1 cellular context compared by ENCODE assay signal in genomic region chr1:56688522-56689026, GRCh38.
TF ChIP-seq lines count a peak whose summit lies in the region.

No MANE protein-coding gene starts in this region.

TF ChIP-seq in GM23338, 12 proteins besides CTCF, POLR2A, EP300 and RAD21 (continued from another document):
- TF ChIP-seq ETS1 (IDR thresholded peaks at IDR 0.05), result no peak
- TF ChIP-seq ZNF331 (CRISPR knock-in tag; IDR thresholded peaks at IDR 0.05; ENCODE audit: low read depth), result no peak
- TF ChIP-seq ZNF114 (CRISPR knock-in tag; IDR thresholded peaks at IDR 0.05), result no peak
- TF ChIP-seq EZH2phosphoT487 (IDR thresholded peaks at IDR 0.05; ENCODE audit: unreplicated experiment), result no peak
- TF ChIP-seq CREB1 (CRISPR knock-in tag; IDR thresholded peaks at IDR 0.05; ENCODE audit: low read depth), result no peak
- no peak for TF ChIP-seq JUNB (IDR thresholded peaks at IDR 0.05; ENCODE audit: unreplicated experiment)
- TF ChIP-seq EZH2 (IDR thresholded peaks at IDR 0.05; ENCODE audit: low read depth, unreplicated experiment), result no peak
- no peak for TF ChIP-seq POLR2AphosphoS5 (IDR thresholded peaks at IDR 0.05; ENCODE audit: low read depth)
- TF ChIP-seq NANOG (IDR thresholded peaks at IDR 0.05; ENCODE audit: borderline replicate concordance), result no peak
